Comparison of ENCODE assay signal across 8 cellular contexts in the genomic region with DNA sequence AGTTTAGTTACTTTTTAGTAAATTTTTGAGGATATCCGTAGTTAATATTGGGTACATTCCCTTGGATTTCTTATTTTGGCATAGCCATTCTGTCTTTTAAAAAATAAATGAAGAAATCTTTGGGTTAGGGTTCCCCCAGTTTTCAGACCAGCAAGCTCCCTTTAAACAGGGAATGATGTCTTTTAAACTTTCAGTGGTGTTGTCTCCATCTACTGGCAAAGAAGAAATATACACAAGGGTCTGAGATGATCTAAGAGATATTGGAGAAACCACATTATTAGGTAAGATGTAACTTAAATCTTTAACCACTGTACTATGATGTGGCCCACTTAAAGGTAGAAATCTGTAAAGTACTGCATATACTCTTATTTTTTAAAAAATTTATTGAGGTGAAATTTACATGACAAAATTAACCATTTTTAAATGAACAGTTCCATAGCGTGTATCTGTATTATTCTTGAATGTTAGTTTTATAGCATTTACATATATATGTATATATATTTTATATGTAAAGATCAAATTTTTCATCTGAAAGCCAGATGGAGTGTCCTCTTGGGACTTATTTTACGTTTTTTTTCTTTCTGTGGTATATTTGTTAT. TPM values are rescaled to one million over a fixed set of nuclear protein-coding genes. Genes with fewer than 3 reads are reported as not detected.
DNase-seq lines count a peak whose midpoint lies in the region; ATAC-seq and TF ChIP-seq lines count a peak whose summit lies in the region.

No MANE protein-coding gene starts in this region.

- no peak overlapping the region for H3K27ac Mint-ChIP-seq in activated CD8-positive, alpha-beta memory T cell treated with anti-CD3 and anti-CD28 coated beads, Interleukin-2, amount 10 ng/mL, durations not matched to agents 7 days and 5 days

- H3K4me1 Mint-ChIP-seq in activated CD8-positive, alpha-beta memory T cell treated with anti-CD3 and anti-CD28 coated beads, Interleukin-2, amount 10 ng/mL, durations not matched to agents 7 days and 5 days: peaks cover 23% of the 10 kb centered on the region

- peaks cover 21% of the 10 kb centered on the region for H3K36me3 Mint-ChIP-seq in activated CD8-positive, alpha-beta memory T cell treated with anti-CD3 and anti-CD28 coated beads, Interleukin-2, amount 10 ng/mL, durations not matched to agents 7 days and 5 days

- ATAC-seq in activated CD8-positive, alpha-beta memory T cell treated with anti-CD3 and anti-CD28 coated beads, Interleukin-2, amount 10 ng/mL, durations not matched to agents 7 days and 5 days: peak; percentile 71
- ATAC-seq in thoracic aorta (ENCODE audit: insufficient number of reproducible peaks, low FRiP score, low read depth) (no peak), HG03469 (IDR thresholded peaks at IDR 0.05; ENCODE audit: unreplicated experiment) (no peak)

- H3K36me3 ChIP-seq in thoracic aorta (peaks cover 25% of the 10 kb centered on the region), prostate gland (peaks cover 0 to 7% of the 10 kb centered on the region in 2 donors)

- H3K27ac ChIP-seq in thoracic aorta (no peak overlapping the region), prostate gland (no peak overlapping the region)

- H3K9me3 ChIP-seq in thoracic aorta (no peaks in the 10 kb centered on the region), prostate gland (no peaks in the 10 kb centered on the region)

- no peaks in the 10 kb centered on the region for H3K4me1 ChIP-seq in thoracic aorta (ENCODE audit: control insufficient read depth in 1 of 2, low read depth in 2 of 2)
- H3K4me1 ChIP-seq in prostate gland (replicated peaks): no peaks in the 10 kb centered on the region

- H3K27me3 ChIP-seq in thoracic aorta (replicated peaks; ENCODE audit: insufficient read depth) (no peaks in the 10 kb centered on the region), prostate gland (replicated peaks; ENCODE audit: insufficient read depth) (no peaks in the 10 kb centered on the region)

- TF ChIP-seq POLR2A in prostate gland (IDR thresholded peaks at IDR 0.05): no peak

- no peak overlapping the region for H3K4me3 ChIP-seq in thoracic aorta
- H3K4me3 ChIP-seq in prostate gland: no peak overlapping the region

- no peaks in the 10 kb centered on the region for H3K9me3 Mint-ChIP-seq in activated CD8-positive, alpha-beta memory T cell treated with anti-CD3 and anti-CD28 coated beads, Interleukin-2, amount 10 ng/mL, durations not matched to agents 7 days and 5 days (ENCODE audit: low read depth)

- DNase-seq in activated CD8-positive, alpha-beta memory T cell treated with anti-CD3 and anti-CD28 coated beads, Interleukin-2, amount 10 ng/mL, durations not matched to agents 7 days and 5 days: no peak
- no peak for DNase-seq in activated CD8-positive, alpha-beta memory T cell treated with anti-CD3 and anti-CD28 coated beads, Interleukin-2, amount 50 U/mL, for 48 hours
- DNase-seq in MV-4-11 (lab: John Stamatoyannopoulos, UW) (peak; percentile 67), amniotic epithelial cell (ENCODE audit: low read depth) (peak; percentile 67), inferior parietal cortex (ENCODE audit: extremely low spot score) (peak; percentile 58), thoracic aorta (ENCODE audit: low spot score) (no peak), prostate gland (ENCODE audit: low spot score) (no peak)

- no peaks in the 10 kb centered on the region for H3K27me3 Mint-ChIP-seq in activated CD8-positive, alpha-beta memory T cell treated with anti-CD3 and anti-CD28 coated beads, Interleukin-2, amount 10 ng/mL, durations not matched to agents 7 days and 5 days

- H3K4me3 Mint-ChIP-seq in activated CD8-positive, alpha-beta memory T cell treated with anti-CD3 and anti-CD28 coated beads, Interleukin-2, amount 10 ng/mL, durations not matched to agents 7 days and 5 days: no peak overlapping the region

- 77% methylated on average over 3 of the region's 3 CpGs for WGBS in prostate gland

- TF ChIP-seq CTCF in thoracic aorta (IDR thresholded peaks at IDR 0.05): peak; percentile 49
- peak in 2 of 4 experiments; percentile 46 to 68 for TF ChIP-seq CTCF in prostate gland (IDR thresholded peaks at IDR 0.05)

- intact Hi-C loops in prostate gland (cut with DNase I): no loop called here

- CTCF ChIA-PET in activated CD8-positive, alpha-beta memory T cell treated with anti-CD3 and anti-CD28 coated beads, Interleukin-2, amount 10 ng/mL, durations not matched to agents 7 days and 5 days (lab: Charles Lee): interaction anchor here (0.6 to 1.6 kb wide), 17 partner anchors 9 to 599 kb away, joined by 3 to 14 read pairs (median 3); a partner anchor contains a TSS

RNA-seq across cellular contexts. Expression of a gene that starts 35.1 kb away (rescaled TPM):
- total RNA-seq in activated CD8-positive, alpha-beta memory T cell treated with anti-CD3 and anti-CD28 coated beads, Interleukin-2, amount 10 ng/mL, durations not matched to agents 7 days and 5 days: 100 to 1,000 TPM in 1 of 2 experiments, 10 to 100 TPM in 1; 75.8 to 124 TPM
- total RNA-seq in thoracic aorta (10 to 100 TPM; 32.2 to 68.1 TPM), prostate gland (10 to 100 TPM; 33.1 to 51.7 TPM)

Comparison
In these comparisons a context has a peak if more than half of its experiments do, and no peak if none do; other contexts are left out.
1. DNase-seq: peak in MV-4-11 (single experiment), amniotic epithelial cell (single experiment) and inferior parietal cortex (single experiment); none in activated CD8-positive, alpha-beta memory T cell treated with anti-CD3 and anti-CD28 coated beads, Interleukin-2, amount 10 ng/mL, durations not matched to agents 7 days and 5 days (single experiment), activated CD8-positive, alpha-beta memory T cell treated with anti-CD3 and anti-CD28 coated beads, Interleukin-2, amount 50 U/mL, for 48 hours (single experiment), thoracic aorta (single experiment) and prostate gland (single experiment).